8 cellular contexts compared by ENCODE assay signal in genomic region chr10:13707156-13707881, GRCh38.
A peak's percentile ranks its signal among the peaks of the same experiment; 100 is the strongest.
DNase-seq lines count a peak whose midpoint lies in the region; ATAC-seq and TF ChIP-seq lines count a peak whose summit lies in the region.

No MANE protein-coding gene starts in this region.

- H3K27ac Mint-ChIP-seq in WTC11 (peak overlapping the region; percentile 25), mesothelial cell of epicardium (peak overlapping the region; percentile 95)

- TF ChIP-seq POLR2A in erythroblast (IDR thresholded peaks at IDR 0.05; ENCODE audit: low read length) (peak; percentile 23), GM18505 (IDR thresholded peaks at IDR 0.05; ENCODE audit: borderline replicate concordance, extremely low read depth, insufficient read depth, insufficient read length) (no peak)

- H3K4me3 Mint-ChIP-seq in WTC11 = peak overlapping the region; percentile 69
- peak overlapping the region; percentile 75 for H3K4me3 Mint-ChIP-seq in mesothelial cell of epicardium

- ATAC-seq in HG03066 (IDR thresholded peaks at IDR 0.05; ENCODE audit: low read depth, unreplicated experiment) (peak; percentile 66), WTC11 (peak; percentile 72), HG02571 (IDR thresholded peaks at IDR 0.05; ENCODE audit: unreplicated experiment) (no peak), GM18505 (IDR thresholded peaks at IDR 0.05; ENCODE audit: unreplicated experiment) (no peak)

- H3K27me3 Mint-ChIP-seq in WTC11 (ENCODE audit: low read depth) (no peaks in the 10 kb centered on the region), mesothelial cell of epicardium (ENCODE audit: low read depth) (no peaks in the 10 kb centered on the region)

- peak; percentile 21 for DNase-seq in GDM1 (lab: John Stamatoyannopoulos, UW)
- DNase-seq in WTC11 (ENCODE audit: low spot score) = peak; percentile 70
- DNase-seq in erythroblast (lab: John Stamatoyannopoulos, UW) = peak; percentile 82 to 89
- DNase-seq in mesothelial cell of epicardium (ENCODE audit: low spot score in 2 of 2, unreplicated experiment in 2 of 2) = peak; percentile 48 to 72

- peak overlapping the region; percentile 44 for H3K27ac ChIP-seq in temporal lobe (ENCODE audit: low read depth, low read length)

- H3K36me3 Mint-ChIP-seq in WTC11 = no peaks in the 10 kb centered on the region
- no peaks in the 10 kb centered on the region for H3K36me3 Mint-ChIP-seq in mesothelial cell of epicardium

- H3K4me1 Mint-ChIP-seq in WTC11 (peaks cover 95% of the 10 kb centered on the region), mesothelial cell of epicardium (peaks cover 77% of the 10 kb centered on the region)

- H3K9me3 Mint-ChIP-seq in WTC11 (no peaks in the 10 kb centered on the region), mesothelial cell of epicardium (no peaks in the 10 kb centered on the region)

- POLR2A ChIA-PET in WTC11 (lab: Charles Lee) = no interaction called here

- CTCF ChIA-PET in WTC11 (lab: Charles Lee) = interaction anchor here (0.6 to 4.7 kb wide), 6 partner anchors 11 to 267 kb away, joined by 3 to 16 read pairs (median 4); no protein-coding TSS in a partner anchor

- TF ChIP-seq CTCF in WTC11 (IDR thresholded peaks at IDR 0.05) (no peak), mesothelial cell of epicardium (IDR thresholded peaks at IDR 0.05; ENCODE audit: unreplicated experiment) (no peak)

TF ChIP-seq in WTC11, 78 proteins besides CTCF, POLR2A, EP300 and RAD21:
- TF ChIP-seq MAX (CRISPR knock-in tag; IDR thresholded peaks at IDR 0.05) = no peak
- TF ChIP-seq E2F1 (CRISPR knock-in tag; IDR thresholded peaks at IDR 0.05) = no peak
- no peak for TF ChIP-seq ZNF138 (CRISPR knock-in tag; conservative IDR thresholded peaks at IDR 0.05)
- TF ChIP-seq ZNF121 (CRISPR knock-in tag; IDR thresholded peaks at IDR 0.05) = 0 out of 2 replicates have a peak, but pooled peaks have one; percentile 13
- TF ChIP-seq ZNF219 (CRISPR knock-in tag; IDR thresholded peaks at IDR 0.05; ENCODE audit: borderline replicate concordance) = no peak
- no peak for TF ChIP-seq ATF3 (CRISPR knock-in tag; conservative IDR thresholded peaks at IDR 0.05)
- TF ChIP-seq ZNF416 (CRISPR knock-in tag; IDR thresholded peaks at IDR 0.05) = no peak
- peak; percentile 86 for TF ChIP-seq ZBTB43 (CRISPR knock-in tag; IDR thresholded peaks at IDR 0.05)
- TF ChIP-seq OVOL2 (CRISPR knock-in tag; IDR thresholded peaks at IDR 0.05; ENCODE audit: borderline replicate concordance) = no peak
- TF ChIP-seq ETV6 (CRISPR knock-in tag; IDR thresholded peaks at IDR 0.05) = 0 out of 2 replicates have a peak, but pooled peaks have one; percentile 55

Comparison
In these comparisons a context has a peak if more than half of its experiments do, and no peak if none do; other contexts are left out.
1. DNase-seq: peak in every context shown above with its lines; median percentile 86 in erythroblast; 70 in WTC11; 60 in mesothelial cell of epicardium; 21 in GDM1.
2. ATAC-seq: peak in HG03066 (single experiment) and WTC11 (single experiment); none in HG02571 (single experiment) and GM18505 (single experiment).